21 cellular contexts compared by ENCODE assay signal in genomic region chr5:93355691-93356090, GRCh38.
"Had no signal": no experiment of that assay in that cellular context is flagged by ENCODE, and none has a peak within 500 bp of the region (broad histone marks: within the 10 kb centered on the region; RNA-seq: fewer than 3 reads in every experiment).

No MANE protein-coding gene starts in this region.

- H3K9me3 ChIP-seq: gastroesophageal sphincter, neutrophil, right atrium auricular region, tibial artery, uterus had no signal

- H3K27me3 Mint-ChIP-seq: activated naive CD8-positive, alpha-beta T cell treated with anti-CD3 and anti-CD28 coated beads, Interleukin-2, amount 50 U/mL, for 24 hours had no signal

- DNase-seq: activated CD4-positive, alpha-beta T cell treated with anti-CD3 and anti-CD28 coated beads for 48 hours; activated CD8-positive, alpha-beta memory T cell treated with anti-CD3 and anti-CD28 coated beads, Interleukin-2, amount 50 U/mL, for 48 hours; activated CD8-positive, alpha-beta T cell treated with anti-CD3 and anti-CD28 coated beads, Interleukin-2, amount 10 ng/mL, durations not matched to agents 7 days and 5 days; activated naive CD4-positive, alpha-beta T cell; activated naive CD8-positive, alpha-beta T cell treated with anti-CD3 and anti-CD28 coated beads, Interleukin-2, amount 50 U/mL, for 24 hours; caudate nucleus; effector CD8-positive, alpha-beta T cell; kidney glomerular epithelial cell; naive thymus-derived CD8-positive, alpha-beta T cell; tibial artery; uterus had no signal

- H3K4me1 Mint-ChIP-seq: activated naive CD8-positive, alpha-beta T cell treated with anti-CD3 and anti-CD28 coated beads, Interleukin-2, amount 50 U/mL, for 24 hours; naive thymus-derived CD8-positive, alpha-beta T cell; stimulated activated effector memory CD8-positive, alpha-beta T cell treated with anti-CD3 and anti-CD28 coated beads, Interleukin-12 subunit alpha, Interleukin-12 subunit beta, amount 100 ng/mL, for 72 hours had no signal

- H3K4me3 ChIP-seq: coronary artery, gastroesophageal sphincter, hepatocyte, lung, right atrium auricular region, smooth muscle cell, tibial artery, uterus had no signal

- H3K4me1 ChIP-seq: gastroesophageal sphincter, uterus had no signal

- H3K36me3 Mint-ChIP-seq: naive thymus-derived CD8-positive, alpha-beta T cell; stimulated activated effector memory CD8-positive, alpha-beta T cell treated with anti-CD3 and anti-CD28 coated beads, Interleukin-12 subunit alpha, Interleukin-12 subunit beta, amount 100 ng/mL, for 72 hours had no signal

- H3K4me2 ChIP-seq: hepatocyte, smooth muscle cell had no signal

- H3K27me3 ChIP-seq: gastroesophageal sphincter, hepatocyte, neutrophil, right atrium auricular region, tibial artery, uterus had no signal

- H3K27ac Mint-ChIP-seq: activated CD8-positive, alpha-beta T cell treated with anti-CD3 and anti-CD28 coated beads, Interleukin-2, amount 10 ng/mL, durations not matched to agents 7 days and 5 days; activated naive CD8-positive, alpha-beta T cell treated with anti-CD3 and anti-CD28 coated beads, Interleukin-2, amount 50 U/mL, for 24 hours; activated T-helper 1 cell treated with anti-CD3 and anti-CD28 coated beads, Interleukin-12 subunit alpha, Interleukin-12 subunit beta, Interleukin-2, Interleukin-4 antibody, amounts not matched to agents 30 ng/mL and 10 ng/mL and 1 ng/mL, durations not matched to agents 14 hours and 24 hours and 36 hours; naive thymus-derived CD8-positive, alpha-beta T cell; stimulated activated effector memory CD8-positive, alpha-beta T cell treated with anti-CD3 and anti-CD28 coated beads, Interleukin-12 subunit alpha, Interleukin-12 subunit beta, amount 100 ng/mL, for 72 hours; T-helper 2 cell treated with Interferon-gamma antibody and Interleukin-4, amounts not matched to agents 5 μg/mL and 100 μg/mL, for 36 hours had no signal

- H3K79me2 ChIP-seq: hepatocyte had no signal

- H3K4me3 Mint-ChIP-seq: activated CD8-positive, alpha-beta T cell treated with anti-CD3 and anti-CD28 coated beads, Interleukin-2, amount 10 ng/mL, durations not matched to agents 7 days and 5 days; activated naive CD8-positive, alpha-beta T cell treated with anti-CD3 and anti-CD28 coated beads, Interleukin-2, amount 50 U/mL, for 24 hours; activated T-helper 1 cell treated with anti-CD3 and anti-CD28 coated beads, Interleukin-12 subunit alpha, Interleukin-12 subunit beta, Interleukin-2, Interleukin-4 antibody, amounts not matched to agents 30 ng/mL and 10 ng/mL and 1 ng/mL, durations not matched to agents 14 hours and 24 hours and 36 hours; naive thymus-derived CD8-positive, alpha-beta T cell; stimulated activated effector memory CD8-positive, alpha-beta T cell treated with anti-CD3 and anti-CD28 coated beads, Interleukin-12 subunit alpha, Interleukin-12 subunit beta, amount 100 ng/mL, for 72 hours; T-helper 2 cell treated with Interferon-gamma antibody and Interleukin-4, amounts not matched to agents 5 μg/mL and 100 μg/mL, for 36 hours had no signal

- H2AFZ ChIP-seq: hepatocyte had no signal

- H3K36me3 ChIP-seq: gastroesophageal sphincter, neutrophil, right atrium auricular region, tibial artery, uterus had no signal

- ATAC-seq: activated CD8-positive, alpha-beta T cell treated with anti-CD3 and anti-CD28 coated beads, Interleukin-2, amount 10 ng/mL, durations not matched to agents 7 days and 5 days; activated naive CD8-positive, alpha-beta T cell treated with anti-CD3 and anti-CD28 coated beads, Interleukin-2, amount 50 U/mL, for 24 hours; gastroesophageal sphincter; naive thymus-derived CD8-positive, alpha-beta T cell; stimulated activated effector memory CD8-positive, alpha-beta T cell treated with anti-CD3 and anti-CD28 coated beads, Interleukin-12 subunit alpha, Interleukin-12 subunit beta, amount 100 ng/mL, for 72 hours had no signal

- H3K27ac ChIP-seq: coronary artery, gastroesophageal sphincter, hepatocyte, neutrophil, right atrium auricular region, tibial artery, uterus had no signal
